17 cellular contexts compared by ENCODE assay signal in genomic region chr11:7060828-7061227, GRCh38.
A peak's percentile ranks its signal among the peaks of the same experiment; 100 is the strongest.
DNase-seq lines count a peak whose midpoint lies in the region; ATAC-seq lines count a peak whose summit lies in the region.
"Had no signal": no experiment of that assay in that cellular context is flagged by ENCODE, and none has a peak within 500 bp of the region (broad histone marks: within the 10 kb centered on the region; RNA-seq: fewer than 3 reads in every experiment).

No MANE protein-coding gene starts in this region.

- no peak overlapping the region for H3K27ac ChIP-seq in caudate nucleus (ENCODE audit: low read depth, low read length)
- H3K27ac ChIP-seq: gastrocnemius medialis, uterus, WERI-Rb-1 had no signal

- ATAC-seq in HG02798 (IDR thresholded peaks at IDR 0.05; ENCODE audit: poor library complexity, unreplicated experiment) (no peak), HG03378 (IDR thresholded peaks at IDR 0.05; ENCODE audit: unreplicated experiment) (no peak)
- ATAC-seq: activated CD8-positive, alpha-beta T cell treated with anti-CD3 and anti-CD28 coated beads, Interleukin-2, amount 10 ng/mL, durations not matched to agents 7 days and 5 days; gastrocnemius medialis had no signal

- DNase-seq in GM04503 (ENCODE audit: low read depth) (peak; percentile 41), SW480 (ENCODE audit: low spot score) (peak; percentile 60), fibroblast of peridontal ligament (ENCODE audit: extremely low read depth) (peak; percentile 45), retina (peak; percentile 20), caudate nucleus (lab: John Stamatoyannopoulos, UW) (no peak)
- DNase-seq: activated CD8-positive, alpha-beta T cell treated with anti-CD3 and anti-CD28 coated beads, Interleukin-2, amount 10 ng/mL, durations not matched to agents 7 days and 5 days; aorta; CD4-positive, CD25-positive, alpha-beta regulatory T cell; gastrocnemius medialis; immature natural killer cell; NCI-H187; NCI-H510A treated with DMSO at 0.1 percent for 48 hours; nucleus accumbens; uterus; WERI-Rb-1 had no signal

Comparison
In these comparisons a context has a peak if more than half of its experiments do, and no peak if none do; other contexts are left out.
1. DNase-seq: peak in GM04503 (single experiment), SW480 (single experiment), fibroblast of peridontal ligament (single experiment) and retina (single experiment); none in caudate nucleus (0 of 61).